10 cellular contexts compared by ENCODE assay signal in genomic region chr2:144099746-144100438, GRCh38.
A peak's percentile ranks its signal among the peaks of the same experiment; 100 is the strongest.
DNase-seq lines count a peak whose midpoint lies in the region; ATAC-seq, FAIRE-seq and TF ChIP-seq lines count a peak whose summit lies in the region.
"Had no signal": no experiment of that assay in that cellular context is flagged by ENCODE, and none has a peak within 500 bp of the region (broad histone marks: within the 10 kb centered on the region; RNA-seq: fewer than 3 reads in every experiment).

No MANE protein-coding gene starts in this region.

- TF ChIP-seq CTCF in bronchial epithelial cell (IDR thresholded peaks at IDR 0.05; ENCODE audit: insufficient read depth, low read length, severe bottlenecking), result peak; percentile 54
- TF ChIP-seq CTCF in osteocyte (IDR thresholded peaks at IDR 0.05), result peak; percentile 19
- peak in 1 of 6 experiments; percentile 65 for TF ChIP-seq CTCF in esophagus squamous epithelium (IDR thresholded peaks at IDR 0.05)

- ATAC-seq in GM18499 (IDR thresholded peaks at IDR 0.05; ENCODE audit: insufficient read depth, unreplicated experiment), result peak; percentile 52
- ATAC-seq: HCT116, right lobe of liver had no signal

- H3K36me3 Mint-ChIP-seq in osteocyte (ENCODE audit: unreplicated experiment), result no peaks in the 10 kb centered on the region

- H3K27me3 Mint-ChIP-seq in osteocyte (ENCODE audit: unreplicated experiment), result no peaks in the 10 kb centered on the region
- H3K27me3 Mint-ChIP-seq: activated naive CD4-positive, alpha-beta T cell treated with anti-CD3 and anti-CD28 coated beads, Interleukin-2, amount 50 U/mL, for 24 hours had no signal

- H3K27me3 ChIP-seq in bronchial epithelial cell (ENCODE audit: control insufficient read depth, insufficient read depth, low read length) (no peaks in the 10 kb centered on the region), esophagus squamous epithelium (no peaks in the 10 kb centered on the region)
- H3K27me3 ChIP-seq: right lobe of liver had no signal

- H3K9me3 Mint-ChIP-seq in osteocyte (ENCODE audit: unreplicated experiment), result no peaks in the 10 kb centered on the region
- H3K9me3 Mint-ChIP-seq: activated naive CD4-positive, alpha-beta T cell treated with anti-CD3 and anti-CD28 coated beads, Interleukin-2, amount 50 U/mL, for 24 hours had no signal

- 40 to 52% methylated on average over 6 of the region's 6 CpGs for WGBS in esophagus squamous epithelium, 2 donors

- no peak for TF ChIP-seq POLR2A in esophagus squamous epithelium (IDR thresholded peaks at IDR 0.05)

- H3K4me3 ChIP-seq in bronchial epithelial cell (ENCODE audit: low read depth, low read length) (no peak overlapping the region), esophagus squamous epithelium (no peak overlapping the region)
- H3K4me3 ChIP-seq: right lobe of liver had no signal

- no peak overlapping the region for H3K4me3 Mint-ChIP-seq in osteocyte (ENCODE audit: unreplicated experiment)
- H3K4me3 Mint-ChIP-seq: activated naive CD4-positive, alpha-beta T cell treated with anti-CD3 and anti-CD28 coated beads, Interleukin-2, amount 50 U/mL, for 24 hours had no signal

- intact Hi-C loops in esophagus squamous epithelium (cut with DNase I), result no loop called here

- H3K4me1 ChIP-seq in esophagus squamous epithelium, result peaks cover 0 to 11% (median 0%) of the 10 kb centered on the region in 3 donors
- H3K4me1 ChIP-seq: right lobe of liver had no signal

- H3K27ac ChIP-seq in esophagus squamous epithelium, result no peak overlapping the region
- H3K27ac ChIP-seq: right lobe of liver had no signal

- no peak for FAIRE-seq in bronchial epithelial cell (lab: Jason Lieb, UNC)

- H3K27ac Mint-ChIP-seq in osteocyte (ENCODE audit: unreplicated experiment), result peak overlapping the region; percentile 3
- H3K27ac Mint-ChIP-seq: activated naive CD4-positive, alpha-beta T cell treated with anti-CD3 and anti-CD28 coated beads, Interleukin-2, amount 50 U/mL, for 24 hours had no signal

- DNase-seq in HS-5 (ENCODE audit: low read depth) (peak; percentile 73), bronchial epithelial cell (ENCODE audit: low read depth) (peak; percentile 96), osteocyte (ENCODE audit: extremely low spot score, unreplicated experiment) (no peak), esophagus squamous epithelium (lab: John Stamatoyannopoulos, UW) (no peak), NCI-H2081 treated with DMSO at 0.1 percent for 48 hours (lab: John Stamatoyannopoulos, UW) (no peak), occipital lobe (lab: John Stamatoyannopoulos, UW) (no peak)
- DNase-seq: right lobe of liver had no signal

- H3K36me3 ChIP-seq in bronchial epithelial cell (ENCODE audit: control insufficient read depth, insufficient read depth, low read length), result no peaks in the 10 kb centered on the region
- H3K36me3 ChIP-seq in esophagus squamous epithelium, result no peaks in the 10 kb centered on the region
- H3K36me3 ChIP-seq: right lobe of liver had no signal

- peaks cover 0 to 11% (median 11%) of the 10 kb centered on the region in 3 donors for H3K9me3 ChIP-seq in esophagus squamous epithelium
- H3K9me3 ChIP-seq: right lobe of liver had no signal

- H3K4me1 Mint-ChIP-seq in osteocyte (ENCODE audit: unreplicated experiment), result peaks cover 16% of the 10 kb centered on the region
- H3K4me1 Mint-ChIP-seq: activated naive CD4-positive, alpha-beta T cell treated with anti-CD3 and anti-CD28 coated beads, Interleukin-2, amount 50 U/mL, for 24 hours had no signal

Comparison
In these comparisons a context has a peak if more than half of its experiments do, and no peak if none do; other contexts are left out.
1. DNase-seq: peak in HS-5 (single experiment) and bronchial epithelial cell (single experiment); none in osteocyte (single experiment), esophagus squamous epithelium (single experiment), NCI-H2081 treated with DMSO at 0.1 percent for 48 hours (single experiment) and occipital lobe (single experiment).